1 cellular context compared by ENCODE assay signal in genomic region chr12:96153131-96153724, GRCh38.
TF ChIP-seq lines count a peak whose summit lies in the region.

No MANE protein-coding gene starts in this region.

TF ChIP-seq in GM23338, 12 proteins besides CTCF, POLR2A, EP300 and RAD21 (continued from another document):
- no peak for TF ChIP-seq ZNF462 (CRISPR knock-in tag; IDR thresholded peaks at IDR 0.05)
- TF ChIP-seq EZH2 (IDR thresholded peaks at IDR 0.05; ENCODE audit: low read depth, unreplicated experiment) = no peak
- TF ChIP-seq POLR2AphosphoS5 (IDR thresholded peaks at IDR 0.05; ENCODE audit: low read depth) = no peak
